In the genomic region with DNA sequence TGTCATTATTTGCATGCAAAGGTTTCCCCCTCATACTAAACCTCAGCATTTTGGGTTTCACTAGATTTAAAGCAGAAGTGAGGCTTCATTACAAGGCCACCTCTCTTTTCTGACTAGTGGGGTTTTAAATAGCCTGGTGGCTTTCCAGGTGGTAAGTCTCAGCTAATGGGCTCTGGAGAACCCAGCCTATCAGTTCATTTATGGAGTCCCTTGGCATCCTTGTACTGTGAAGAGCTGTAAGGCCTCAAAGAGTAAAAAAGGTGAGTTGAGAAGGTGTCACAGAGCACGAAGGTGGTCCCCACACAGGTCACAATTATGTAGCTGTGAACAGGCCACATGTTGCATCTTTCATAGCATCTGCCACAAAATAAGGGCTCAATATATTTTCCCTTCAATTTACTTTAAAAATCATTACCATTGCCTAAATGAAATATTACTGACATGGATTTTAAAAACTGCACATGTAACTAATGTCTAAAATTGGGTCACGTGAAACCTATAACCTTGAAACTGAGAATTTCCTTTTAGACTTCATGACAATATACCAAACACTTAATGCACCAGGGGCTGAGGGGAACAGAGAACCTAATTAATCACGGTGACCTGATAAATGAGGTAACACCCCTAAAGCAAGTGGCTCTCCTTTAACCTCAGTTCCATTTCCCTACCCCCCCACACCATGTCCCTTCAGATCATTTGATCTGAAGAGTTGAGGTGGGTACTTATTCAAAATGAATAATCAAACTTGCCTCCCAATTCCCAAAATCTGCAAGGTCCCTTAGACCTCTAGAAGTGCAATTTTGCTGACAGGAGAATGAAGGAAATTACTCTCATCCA, we compare ENCODE assay signal across 8 cellular contexts. TPM values are rescaled to one million over a fixed set of nuclear protein-coding genes. Genes with fewer than 3 reads are reported as not detected.
A peak's percentile ranks its signal among the peaks of the same experiment; 100 is the strongest.
DNase-seq lines count a peak whose midpoint lies in the region; ATAC-seq, FAIRE-seq and TF ChIP-seq lines count a peak whose summit lies in the region.

No MANE protein-coding gene starts in this region.

- H3K9me3 ChIP-seq in Caco-2 (no peaks in the 10 kb centered on the region), astrocyte (ENCODE audit: insufficient read depth, low read depth, low read length) (no peaks in the 10 kb centered on the region)

- H3K27me3 ChIP-seq in Caco-2 (replicated peaks; ENCODE audit: control insufficient read depth, insufficient read depth, low read length) (no peaks in the 10 kb centered on the region), astrocyte (ENCODE audit: insufficient read depth, low read length) (no peaks in the 10 kb centered on the region)

- no peak overlapping the region for H2AFZ ChIP-seq in astrocyte (ENCODE audit: low read depth, low read length)

- CTCF ChIA-PET in Caco-2 (lab: Charles Lee) = no interaction called here

- H3K36me3 ChIP-seq in Caco-2 (ENCODE audit: control insufficient read depth, insufficient read depth, low read length) (no peaks in the 10 kb centered on the region), astrocyte (ENCODE audit: insufficient read depth, low read length) (peaks cover under 1% of the 10 kb centered on the region)

- ATAC-seq in GM19397 (IDR thresholded peaks at IDR 0.05; ENCODE audit: unreplicated experiment) = peak; percentile 42
- peak; percentile 69 for ATAC-seq in HG03378 (IDR thresholded peaks at IDR 0.05; ENCODE audit: unreplicated experiment)
- peak; percentile 44 to 52 for ATAC-seq in naive B cell (ENCODE audit: low read depth in 2 of 2)

- H3K36me3 Mint-ChIP-seq in Caco-2 (ENCODE audit: insufficient read depth, unreplicated experiment) = peaks cover 15% of the 10 kb centered on the region
- H3K36me3 Mint-ChIP-seq in astrocyte (ENCODE audit: low read depth, unreplicated experiment) = peaks cover 5% of the 10 kb centered on the region
- peaks cover 13 to 18% of the 10 kb centered on the region in 2 donors for H3K36me3 Mint-ChIP-seq in naive B cell

- BruUV-seq in Caco-2 (replicated peaks; lab: Mats Ljungman, UMichigan) = TSS peak; percentile 50

- peaks cover 7% of the 10 kb centered on the region for H3K4me1 Mint-ChIP-seq in Caco-2 (ENCODE audit: low read depth, unreplicated experiment)
- H3K4me1 Mint-ChIP-seq in astrocyte (ENCODE audit: low read depth, unreplicated experiment) = peaks cover 9% of the 10 kb centered on the region
- H3K4me1 Mint-ChIP-seq in naive B cell = peaks cover 20 to 37% (median 34%) of the 10 kb centered on the region in 3 donors

- no peak for FAIRE-seq in astrocyte (lab: Jason Lieb, UNC)

- peaks cover 39% of the 10 kb centered on the region for H3K79me2 ChIP-seq in astrocyte (ENCODE audit: insufficient read depth, low read length)

- intact Hi-C loops in Caco-2 (cut with micrococcal nuclease; ENCODE audit: unreplicated experiment) = loop anchor here (2.0 kb wide), 1 partner anchor 117 kb away; a partner anchor contains a TSS

- no peak for DNase-seq in Caco-2
- DNase-seq in astrocyte (ENCODE audit: low read depth) = no peak
- peak; percentile 66 for DNase-seq in naive B cell
- no peak for DNase-seq in LoVo (ENCODE audit: low spot score)
- DNase-seq in GF-D8 (lab: John Stamatoyannopoulos, UW) = no peak
- no peak for DNase-seq in SKM-1 treated with dmso at 0.1 percent for 144 hours (lab: John Stamatoyannopoulos, UW; ENCODE audit: unreplicated experiment)

- H4K20me1 ChIP-seq in astrocyte (ENCODE audit: insufficient read depth, low read length) = peaks cover 13% of the 10 kb centered on the region

- TF ChIP-seq CTCF in Caco-2 (IDR thresholded peaks at IDR 0.05; ENCODE audit: insufficient read depth in 1 of 2, low read depth in 1 of 2, low read length in 1 of 2, severe bottlenecking in 1 of 2, unreplicated experiment in 1 of 2) (no peak), astrocyte (IDR thresholded peaks at IDR 0.05; ENCODE audit: insufficient read depth, low read depth, low read length) (no peak)

- H3K4me1 ChIP-seq in Caco-2 (peaks cover 8% of the 10 kb centered on the region), astrocyte (ENCODE audit: insufficient read depth, low read length) (peaks cover 17% of the 10 kb centered on the region)

- POLR2A ChIA-PET in Caco-2 (lab: Charles Lee) = no interaction called here

- H3K27ac ChIP-seq in astrocyte (ENCODE audit: low read depth, low read length) = no peak overlapping the region

- H3K4me3 Mint-ChIP-seq in Caco-2 (ENCODE audit: unreplicated experiment) (peak overlapping the region; percentile 75), astrocyte (ENCODE audit: unreplicated experiment) (peak overlapping the region; percentile 97), naive B cell (peak overlapping the region; percentile 77 to 95 (median 86))

- H3K4me3 ChIP-seq in Caco-2 (ENCODE audit: low read depth, low read length) = peak overlapping the region; percentile 92
- H3K4me3 ChIP-seq in astrocyte (ENCODE audit: insufficient read depth, low read depth, low read length) = peak overlapping the region; percentile 83

- peak overlapping the region; percentile 89 for H3K4me2 ChIP-seq in astrocyte (ENCODE audit: low read length)

- peak overlapping the region; percentile 88 for H3K9ac ChIP-seq in astrocyte (ENCODE audit: low read length)

- H3K9me3 Mint-ChIP-seq in Caco-2 (ENCODE audit: unreplicated experiment) = no peaks in the 10 kb centered on the region
- H3K9me3 Mint-ChIP-seq in astrocyte (ENCODE audit: unreplicated experiment) = no peaks in the 10 kb centered on the region
- H3K9me3 Mint-ChIP-seq in naive B cell = no peaks in the 10 kb centered on the region

- H3K27ac Mint-ChIP-seq in Caco-2 (ENCODE audit: unreplicated experiment) (peak overlapping the region; percentile 45), astrocyte (ENCODE audit: unreplicated experiment) (peak overlapping the region; percentile 77), naive B cell (peak overlapping the region; percentile 97 to 99 (median 98))

- H3K27me3 Mint-ChIP-seq in Caco-2 (ENCODE audit: insufficient read depth, unreplicated experiment) (no peaks in the 10 kb centered on the region), astrocyte (ENCODE audit: low read depth, unreplicated experiment) (no peaks in the 10 kb centered on the region), naive B cell (no peaks in the 10 kb centered on the region)

RNA-seq across cellular contexts. Expression of a gene that starts 1.3 kb away (rescaled TPM):
- total RNA-seq in Caco-2 (2022) = 27.1 and 28.7 TPM in 2 replicates
- total RNA-seq in astrocyte = 23.9 and 28.0 TPM in 2 replicates
- polyA plus RNA-seq in naive B cell (ENCODE audit: low read depth in 6 of 6) = 100 to 1,000 TPM in 2 of 6 donors, 10 to 100 TPM in 4; 76.4 to 108 (median 95.4) TPM

RNA-seq across cellular contexts. Expression of a gene that starts 7.9 kb away (rescaled TPM):
- total RNA-seq in Caco-2 (2022) = 11.1 and 13.1 TPM in 2 replicates
- 6.1 and 7.1 TPM in 2 replicates for total RNA-seq in astrocyte
- 10 to 100 TPM; 14.5 to 27.5 (median 19.2) TPM for polyA plus RNA-seq in naive B cell (ENCODE audit: low read depth in 6 of 6)

Comparison
In these comparisons a context has a peak if more than half of its experiments do, and no peak if none do; other contexts are left out.
1. H3K27ac Mint-ChIP-seq: peak in every context shown above with its lines; median percentile 98 in naive B cell; 77 in astrocyte; 45 in Caco-2.